Comparison of ENCODE assay signal across 11 cellular contexts in the genomic region with DNA sequence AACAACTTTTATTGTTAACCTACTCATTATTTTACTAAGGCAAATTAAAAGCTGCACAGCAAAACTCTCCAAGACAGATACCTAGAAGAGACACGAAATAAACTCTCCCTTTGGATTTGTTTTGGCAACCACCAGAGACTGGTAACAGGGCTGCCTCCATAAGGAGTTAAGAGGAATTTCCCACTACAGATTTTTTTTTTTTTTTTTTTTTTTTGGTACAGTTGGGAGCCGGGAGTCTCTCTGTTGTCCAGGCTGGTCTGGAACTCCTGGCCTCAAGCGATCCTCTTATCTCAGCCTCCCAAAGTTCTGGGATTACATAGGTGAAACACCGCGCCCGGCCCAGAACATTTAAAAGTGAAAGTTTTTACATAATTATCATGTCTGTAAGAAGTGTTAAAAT.
DNase-seq lines count a peak whose midpoint lies in the region; ATAC-seq and TF ChIP-seq lines count a peak whose summit lies in the region.
"Had no signal": no experiment of that assay in that cellular context is flagged by ENCODE, and none has a peak within 500 bp of the region (broad histone marks: within the 10 kb centered on the region; RNA-seq: fewer than 3 reads in every experiment).

No MANE protein-coding gene starts in this region.

- H3K79me2 ChIP-seq in smooth muscle cell (ENCODE audit: low read depth), result peaks cover 44% of the 10 kb centered on the region

- peaks cover 14% of the 10 kb centered on the region for H3F3A ChIP-seq in smooth muscle cell (ENCODE audit: low read depth)

- ATAC-seq in RWPE2 (ENCODE audit: low read depth), result no peak

- H3K9me3 ChIP-seq in RWPE2 (ENCODE audit: severe bottlenecking), result no peaks in the 10 kb centered on the region
- no peaks in the 10 kb centered on the region for H3K9me3 ChIP-seq in smooth muscle cell (replicated peaks; ENCODE audit: low read depth)

- TF ChIP-seq CTCF in RWPE2 (IDR thresholded peaks at IDR 0.05; ENCODE audit: poor library complexity, severe bottlenecking), result no peak
- TF ChIP-seq CTCF in foreskin fibroblast (IDR thresholded peaks at IDR 0.05; ENCODE audit: low read depth, low read length), result no peak
- no peak for TF ChIP-seq CTCF in smooth muscle cell (IDR thresholded peaks at IDR 0.05; ENCODE audit: borderline replicate concordance, insufficient read depth, poor library complexity, severe bottlenecking)
- no peak for TF ChIP-seq CTCF in GM20000 (IDR thresholded peaks at IDR 0.05; ENCODE audit: extremely low read depth, missing control alignments)

- peak overlapping the region; percentile 60 for H3K9ac ChIP-seq in smooth muscle cell (ENCODE audit: low read depth)

- peak overlapping the region; percentile 90 for H3K4me2 ChIP-seq in smooth muscle cell

- peaks cover 45% of the 10 kb centered on the region for H4K20me1 ChIP-seq in smooth muscle cell (ENCODE audit: low read depth)

- H3K27ac ChIP-seq in RWPE2 (ENCODE audit: poor library complexity, severe bottlenecking) (peak overlapping the region; percentile 96), smooth muscle cell (ENCODE audit: low read depth) (peak overlapping the region; percentile 80)

- no peaks in the 10 kb centered on the region for H3K36me3 ChIP-seq in RWPE2 (ENCODE audit: low read depth)
- H3K36me3 ChIP-seq in smooth muscle cell (ENCODE audit: low read depth), result no peaks in the 10 kb centered on the region

- no peaks in the 10 kb centered on the region for H3K27me3 ChIP-seq in RWPE2 (ENCODE audit: insufficient read depth, poor library complexity, severe bottlenecking)
- no peaks in the 10 kb centered on the region for H3K27me3 ChIP-seq in smooth muscle cell (ENCODE audit: low read depth)

- H3K4me3 ChIP-seq in RWPE2 (ENCODE audit: severe bottlenecking) (peak overlapping the region; percentile 85), foreskin fibroblast (ENCODE audit: low read depth in 1 of 2, low read length in 2 of 2) (peak overlapping the region; percentile 75 to 92), smooth muscle cell (peak overlapping the region; percentile 85)

- DNase-seq in ELR (ENCODE audit: low read depth), result peak; percentile 38
- DNase-seq in RWPE2 (ENCODE audit: low spot score), result no peak
- peak in 1 of 2 donors; percentile 20 for DNase-seq in foreskin fibroblast
- DNase-seq in smooth muscle cell (lab: John Stamatoyannopoulos, UW; ENCODE audit: unreplicated experiment), result no peak
- DNase-seq in GM20000 (ENCODE audit: low spot score), result no peak
- no peak for DNase-seq in pons (ENCODE audit: low spot score)
- no peak for DNase-seq in islet precursor cell
- no peak for DNase-seq in NCI-H1436 treated with DMSO at 0.1 percent for 48 hours (lab: John Stamatoyannopoulos, UW)
- DNase-seq: activated CD4-positive, alpha-beta T cell treated with anti-CD3 and anti-CD28 coated beads, Interleukin-2, amount 10 ng/mL, durations not matched to agents 7 days and 5 days; Kasumi-1; nucleus accumbens had no signal

- no peak overlapping the region for H2AFZ ChIP-seq in smooth muscle cell (ENCODE audit: low read depth)

- WGBS in smooth muscle cell (ENCODE audit: low lambda C conversion rate), result 18% methylated on average over 6 of the region's 6 CpGs

- H3K4me1 ChIP-seq in RWPE2 (ENCODE audit: insufficient read depth, poor library complexity, severe bottlenecking) (peaks cover 27% of the 10 kb centered on the region), smooth muscle cell (ENCODE audit: low read depth) (peaks cover 24% of the 10 kb centered on the region)
